In the genomic region with DNA sequence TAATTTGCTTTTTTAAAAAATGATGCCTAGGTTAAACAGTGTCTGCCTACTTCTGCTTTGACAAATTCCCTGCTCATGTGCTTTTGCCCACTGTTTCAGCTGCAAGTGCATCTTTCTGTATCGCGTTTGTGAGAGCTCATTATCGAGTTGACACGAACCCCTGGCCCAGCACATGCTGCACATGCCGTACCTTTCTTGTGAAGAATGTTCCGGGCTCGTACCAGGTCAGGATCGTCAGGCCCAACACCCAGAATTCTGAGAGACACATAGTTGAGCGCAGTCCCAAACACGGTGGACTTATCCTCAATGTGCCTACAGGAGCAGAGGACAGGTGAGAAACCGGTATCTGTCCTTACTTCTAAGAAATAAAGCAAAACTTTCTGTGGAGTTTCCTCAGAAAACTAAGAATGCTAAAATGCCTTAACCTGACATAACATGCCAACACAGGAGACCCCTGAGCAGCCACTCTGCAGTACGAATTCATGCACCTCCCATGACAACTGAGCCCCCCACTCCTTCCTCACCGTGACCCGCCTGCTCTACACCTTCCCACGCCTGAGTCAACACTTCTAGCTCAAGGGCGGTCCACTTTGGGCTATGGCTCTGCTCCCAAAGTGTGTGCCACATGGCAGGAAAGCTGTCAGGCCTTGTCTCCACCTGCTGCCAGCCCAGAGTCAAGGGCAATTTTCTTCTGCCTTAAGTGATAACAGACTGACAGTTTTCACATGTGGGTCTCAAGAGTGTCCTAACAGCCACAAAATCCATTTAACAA, we compare ENCODE assay signal across 23 cellular contexts. TPM values are rescaled to one million over a fixed set of nuclear protein-coding genes. Genes with fewer than 3 reads are reported as not detected.
A peak's percentile ranks its signal among the peaks of the same experiment; 100 is the strongest.
DNase-seq lines count a peak whose midpoint lies in the region; ATAC-seq and TF ChIP-seq lines count a peak whose summit lies in the region.
"Had no signal": no experiment of that assay in that cellular context is flagged by ENCODE, and none has a peak within 500 bp of the region (broad histone marks: within the 10 kb centered on the region; RNA-seq: fewer than 3 reads in every experiment).

No MANE protein-coding gene starts in this region.

- peak overlapping the region; percentile 57 for H3K27ac Mint-ChIP-seq in activated CD8-positive, alpha-beta T cell treated with anti-CD3 and anti-CD28 coated beads, Interleukin-2, amount 10 ng/mL, durations not matched to agents 7 days and 5 days
- no peak overlapping the region for H3K27ac Mint-ChIP-seq in activated CD8-positive, alpha-beta T cell treated with anti-CD3 and anti-CD28 coated beads for 36 hours
- H3K27ac Mint-ChIP-seq in nephron progenitor cell (peak overlapping the region; percentile 83), type B pancreatic cell (no peak overlapping the region)
- H3K27ac Mint-ChIP-seq: activated CD4-positive, alpha-beta memory T cell treated with anti-CD3 and anti-CD28 coated beads, Interleukin-2, amount 10 ng/mL, durations not matched to agents 7 days and 5 days; activated T-cell treated with anti-CD3 and anti-CD28 coated beads, Interleukin-2, amount 50 U/mL, for 24 hours; IgD-negative memory B cell; natural killer cell; stimulated activated memory B cell treated with anti-CD40 and anti-IgM and Interleukin-4, amounts not matched to agents 10 μg/mL and 1 μg/mL and 100 μg/mL, for 72 hours had no signal

- POLR2A ChIA-PET in activated CD8-positive, alpha-beta T cell treated with anti-CD3 and anti-CD28 coated beads, Interleukin-2, amount 10 ng/mL, durations not matched to agents 7 days and 5 days (lab: Charles Lee): no interaction called here
- POLR2A ChIA-PET in activated CD8-positive, alpha-beta T cell treated with anti-CD3 and anti-CD28 coated beads for 36 hours (lab: Charles Lee): interaction anchor here (0.6 kb wide), 1 partner anchor 79 kb away, joined by 3 read pairs; no protein-coding TSS in a partner anchor

- intact Hi-C loops in activated CD8-positive, alpha-beta T cell treated with anti-CD3 and anti-CD28 coated beads for 36 hours (cut with micrococcal nuclease): no loop called here
- intact Hi-C loops in heart right ventricle (cut with DNase I): loop anchor here in 2 of 10 donors (5.0 to 10.0 kb wide), 2 partner anchors 63 to 250 kb away; a partner anchor contains a TSS

- 74 to 76% methylated on average over 16 of the region's 16 CpGs for WGBS in heart right ventricle, 2 donors

- CTCF ChIA-PET in activated CD8-positive, alpha-beta T cell treated with anti-CD3 and anti-CD28 coated beads, Interleukin-2, amount 10 ng/mL, durations not matched to agents 7 days and 5 days (lab: Charles Lee): interaction anchor here (1.1 kb wide), 1 partner anchor 9 kb away, joined by 3 read pairs; no protein-coding TSS in a partner anchor
- CTCF ChIA-PET in activated CD8-positive, alpha-beta T cell treated with anti-CD3 and anti-CD28 coated beads for 36 hours (lab: Charles Lee): no interaction called here

- H3K27ac ChIP-seq in heart right ventricle: peak overlapping the region in 3 of 10 donors; percentile 16 to 32 (median 30)
- H3K27ac ChIP-seq: vagina had no signal

- H3K9me3 Mint-ChIP-seq in activated CD8-positive, alpha-beta T cell treated with anti-CD3 and anti-CD28 coated beads, Interleukin-2, amount 10 ng/mL, durations not matched to agents 7 days and 5 days (ENCODE audit: insufficient read depth): no peaks in the 10 kb centered on the region
- no peaks in the 10 kb centered on the region for H3K9me3 Mint-ChIP-seq in activated CD8-positive, alpha-beta T cell treated with anti-CD3 and anti-CD28 coated beads for 36 hours
- H3K9me3 Mint-ChIP-seq in nephron progenitor cell: peaks cover 15% of the 10 kb centered on the region
- H3K9me3 Mint-ChIP-seq in type B pancreatic cell: no peaks in the 10 kb centered on the region
- H3K9me3 Mint-ChIP-seq: activated CD4-positive, alpha-beta memory T cell treated with anti-CD3 and anti-CD28 coated beads, Interleukin-2, amount 10 ng/mL, durations not matched to agents 7 days and 5 days; activated T-cell treated with anti-CD3 and anti-CD28 coated beads, Interleukin-2, amount 50 U/mL, for 24 hours; central memory CD8-positive, alpha-beta T cell; IgD-negative memory B cell; natural killer cell had no signal

- H3K9me3 ChIP-seq in heart right ventricle: no peaks in the 10 kb centered on the region
- H3K9me3 ChIP-seq: HAP-1, vagina had no signal

- no peaks in the 10 kb centered on the region for H3K27me3 ChIP-seq in heart right ventricle
- H3K27me3 ChIP-seq: vagina had no signal

- no peak for ATAC-seq in activated CD8-positive, alpha-beta T cell treated with anti-CD3 and anti-CD28 coated beads, Interleukin-2, amount 10 ng/mL, durations not matched to agents 7 days and 5 days
- no peak for ATAC-seq in activated CD8-positive, alpha-beta T cell treated with anti-CD3 and anti-CD28 coated beads for 36 hours
- ATAC-seq in heart right ventricle: peak; percentile 64 to 86 (median 79)
- ATAC-seq: natural killer cell; stimulated activated memory B cell treated with anti-CD40 and anti-IgM and Interleukin-4, amounts not matched to agents 10 μg/mL and 1 μg/mL and 100 μg/mL, for 72 hours had no signal

- no peaks in the 10 kb centered on the region for H3K27me3 Mint-ChIP-seq in activated CD8-positive, alpha-beta T cell treated with anti-CD3 and anti-CD28 coated beads, Interleukin-2, amount 10 ng/mL, durations not matched to agents 7 days and 5 days (ENCODE audit: low read depth)
- no peaks in the 10 kb centered on the region for H3K27me3 Mint-ChIP-seq in activated CD8-positive, alpha-beta T cell treated with anti-CD3 and anti-CD28 coated beads for 36 hours
- H3K27me3 Mint-ChIP-seq in nephron progenitor cell (ENCODE audit: low read depth, poor library complexity) (peaks cover 5% of the 10 kb centered on the region), type B pancreatic cell (no peaks in the 10 kb centered on the region)
- H3K27me3 Mint-ChIP-seq: activated CD4-positive, alpha-beta memory T cell treated with anti-CD3 and anti-CD28 coated beads, Interleukin-2, amount 10 ng/mL, durations not matched to agents 7 days and 5 days; activated T-cell treated with anti-CD3 and anti-CD28 coated beads, Interleukin-2, amount 50 U/mL, for 24 hours; central memory CD8-positive, alpha-beta T cell; IgD-negative memory B cell; stimulated activated memory B cell treated with anti-CD40 and anti-IgM and Interleukin-4, amounts not matched to agents 10 μg/mL and 1 μg/mL and 100 μg/mL, for 72 hours had no signal

- H3K36me3 ChIP-seq in heart right ventricle: peaks cover 0 to 57% (median 8%) of the 10 kb centered on the region in 9 donors

- TF ChIP-seq CTCF in activated CD8-positive, alpha-beta T cell treated with anti-CD3 and anti-CD28 coated beads for 36 hours (IDR thresholded peaks at IDR 0.05): no peak
- TF ChIP-seq CTCF in heart right ventricle (IDR thresholded peaks at IDR 0.05): peak in 1 of 9 donors; percentile 22
- no peak for TF ChIP-seq CTCF in nephron progenitor cell (IDR thresholded peaks at IDR 0.05)
- no peak for TF ChIP-seq CTCF in type B pancreatic cell (conservative IDR thresholded peaks at IDR 0.05)

- H3K4me3 Mint-ChIP-seq in activated CD8-positive, alpha-beta T cell treated with anti-CD3 and anti-CD28 coated beads, Interleukin-2, amount 10 ng/mL, durations not matched to agents 7 days and 5 days: no peak overlapping the region
- H3K4me3 Mint-ChIP-seq in activated CD8-positive, alpha-beta T cell treated with anti-CD3 and anti-CD28 coated beads for 36 hours: no peak overlapping the region
- no peak overlapping the region for H3K4me3 Mint-ChIP-seq in nephron progenitor cell
- H3K4me3 Mint-ChIP-seq in type B pancreatic cell: no peak overlapping the region
- H3K4me3 Mint-ChIP-seq: activated CD4-positive, alpha-beta memory T cell treated with anti-CD3 and anti-CD28 coated beads, Interleukin-2, amount 10 ng/mL, durations not matched to agents 7 days and 5 days; activated T-cell treated with anti-CD3 and anti-CD28 coated beads, Interleukin-2, amount 50 U/mL, for 24 hours; central memory CD8-positive, alpha-beta T cell; IgD-negative memory B cell; natural killer cell; stimulated activated memory B cell treated with anti-CD40 and anti-IgM and Interleukin-4, amounts not matched to agents 10 μg/mL and 1 μg/mL and 100 μg/mL, for 72 hours had no signal

- H3K4me3 ChIP-seq in heart right ventricle: no peak overlapping the region
- H3K4me3 ChIP-seq: HAP-1, vagina had no signal

- peaks cover 25% of the 10 kb centered on the region for H3K36me3 Mint-ChIP-seq in activated CD8-positive, alpha-beta T cell treated with anti-CD3 and anti-CD28 coated beads, Interleukin-2, amount 10 ng/mL, durations not matched to agents 7 days and 5 days (ENCODE audit: low read depth)
- no peaks in the 10 kb centered on the region for H3K36me3 Mint-ChIP-seq in activated CD8-positive, alpha-beta T cell treated with anti-CD3 and anti-CD28 coated beads for 36 hours (ENCODE audit: low read depth)
- peaks cover 53% of the 10 kb centered on the region for H3K36me3 Mint-ChIP-seq in nephron progenitor cell (ENCODE audit: low read depth)
- H3K36me3 Mint-ChIP-seq in type B pancreatic cell: peaks cover 14% of the 10 kb centered on the region
- H3K36me3 Mint-ChIP-seq: natural killer cell had no signal

- peaks cover 0 to 52% (median 34%) of the 10 kb centered on the region in 9 donors for H3K4me1 ChIP-seq in heart right ventricle
- H3K4me1 ChIP-seq: HAP-1 had no signal

- H3K4me1 Mint-ChIP-seq in activated CD8-positive, alpha-beta T cell treated with anti-CD3 and anti-CD28 coated beads, Interleukin-2, amount 10 ng/mL, durations not matched to agents 7 days and 5 days (ENCODE audit: low read depth): peaks cover 15% of the 10 kb centered on the region
- H3K4me1 Mint-ChIP-seq in activated CD8-positive, alpha-beta T cell treated with anti-CD3 and anti-CD28 coated beads for 36 hours (ENCODE audit: low read depth): peaks cover 10% of the 10 kb centered on the region
- H3K4me1 Mint-ChIP-seq in nephron progenitor cell (peaks cover 51% of the 10 kb centered on the region), type B pancreatic cell (ENCODE audit: unreplicated experiment) (peaks cover 17% of the 10 kb centered on the region)

- no peak for DNase-seq in activated CD8-positive, alpha-beta T cell treated with anti-CD3 and anti-CD28 coated beads, Interleukin-2, amount 10 ng/mL, durations not matched to agents 7 days and 5 days
- DNase-seq in activated CD8-positive, alpha-beta T cell treated with anti-CD3 and anti-CD28 coated beads for 36 hours: no peak
- DNase-seq in heart right ventricle: peak in 1 of 2 donors; percentile 38
- DNase-seq in nephron progenitor cell: no peak
- peak; percentile 60 for DNase-seq in type B pancreatic cell (ENCODE audit: extremely low spot score, unreplicated experiment)
- no peak for DNase-seq in activated CD4-positive, CD25-positive, alpha-beta regulatory T cell (lab: John Stamatoyannopoulos, UW)
- DNase-seq in NCI-H82 treated with DMSO at 0.1 percent for 48 hours (lab: John Stamatoyannopoulos, UW; ENCODE audit: unreplicated experiment): no peak
- DNase-seq in stimulated activated CD4-positive, alpha-beta T cell treated with anti-CD3 and anti-CD28 coated beads, Interleukin-2, amount 100 ng/mL, for 48 hours: no peak
- DNase-seq: activated CD4-positive, alpha-beta memory T cell treated with anti-CD3 and anti-CD28 coated beads, Interleukin-2, amount 10 ng/mL, durations not matched to agents 7 days and 5 days; activated CD4-positive, alpha-beta T cell treated with anti-CD3 and anti-CD28 coated beads for 1 hour; activated T-cell treated with anti-CD3 and anti-CD28 coated beads, Interleukin-2, amount 50 U/mL, for 24 hours; hypothalamus; natural killer cell; NCI-H1092; NCI-H1930; NCI-H748 treated with DMSO at 0.1 percent for 48 hours; stimulated activated CD4-positive, alpha-beta T cell treated with anti-CD3 and anti-CD28 coated beads, Interleukin-4, amount 100 ng/mL, for 24 hours; T-helper 1 cell had no signal

RNA-seq across cellular contexts. Expression of a gene that starts 6.7 kb away (rescaled TPM):
- 10 to 100 TPM; 72.1 to 76.1 TPM for total RNA-seq in activated CD8-positive, alpha-beta T cell treated with anti-CD3 and anti-CD28 coated beads, Interleukin-2, amount 10 ng/mL, durations not matched to agents 7 days and 5 days
- 10 to 100 TPM; 20.3 to 20.4 TPM for total RNA-seq in activated CD8-positive, alpha-beta T cell treated with anti-CD3 and anti-CD28 coated beads for 36 hours
- total RNA-seq in heart right ventricle: 10 to 100 TPM; 30.5 to 74.7 (median 40.7) TPM
- polyA plus RNA-seq in heart right ventricle: 10 to 100 TPM; 22.5 to 44.0 TPM
- 60.7 and 70.2 TPM in 2 replicates for total RNA-seq in type B pancreatic cell (ENCODE audit: low replicate concordance)

RNA-seq across cellular contexts. Expression of a gene that starts 37.6 kb away (rescaled TPM):
- 10 to 100 TPM; 14.4 to 17.5 TPM for total RNA-seq in activated CD8-positive, alpha-beta T cell treated with anti-CD3 and anti-CD28 coated beads, Interleukin-2, amount 10 ng/mL, durations not matched to agents 7 days and 5 days
- 10 to 100 TPM; 23.2 to 24.2 TPM for total RNA-seq in activated CD8-positive, alpha-beta T cell treated with anti-CD3 and anti-CD28 coated beads for 36 hours
- total RNA-seq in heart right ventricle (1 to 10 TPM; 4.7 to 9.8 (median 8.2) TPM), type B pancreatic cell (ENCODE audit: low replicate concordance) (18.5 and 24.7 TPM in 2 replicates)
- polyA plus RNA-seq in heart right ventricle: 10 to 100 TPM; 12.7 to 14.6 TPM

Comparison
In these comparisons a context has a peak if more than half of its experiments do, and no peak if none do; other contexts are left out.
1. H3K27ac Mint-ChIP-seq: peak in activated CD8-positive, alpha-beta T cell treated with anti-CD3 and anti-CD28 coated beads, Interleukin-2, amount 10 ng/mL, durations not matched to agents 7 days and 5 days (single experiment) and nephron progenitor cell (single experiment); none in activated CD8-positive, alpha-beta T cell treated with anti-CD3 and anti-CD28 coated beads for 36 hours (single experiment) and type B pancreatic cell (single experiment).
2. ATAC-seq: peak in heart right ventricle (8 of 8); none in activated CD8-positive, alpha-beta T cell treated with anti-CD3 and anti-CD28 coated beads, Interleukin-2, amount 10 ng/mL, durations not matched to agents 7 days and 5 days (single experiment) and activated CD8-positive, alpha-beta T cell treated with anti-CD3 and anti-CD28 coated beads for 36 hours (single experiment).